In genomic region chr2:218908721-218909619, GRCh38 we compare ENCODE assay signal across 8 cellular contexts. TPM values are rescaled to one million over a fixed set of nuclear protein-coding genes. Genes with fewer than 3 reads are reported as not detected.
DNase-seq lines count a peak whose midpoint lies in the region; ATAC-seq, FAIRE-seq and TF ChIP-seq lines count a peak whose summit lies in the region.

No MANE protein-coding gene starts in this region.

- TF ChIP-seq RAD21 in K562 (CRISPR knock-in tag; conservative IDR thresholded peaks at IDR 0.05 in 1 of 2, IDR thresholded peaks at IDR 0.05 in 1 of 2): no peak; a peak in 1 of 4 replicates

- H3K4me1 ChIP-seq in K562 (replicated peaks in 1 of 2; ENCODE audit: control insufficient read depth in 2 of 2, insufficient read depth in 2 of 2, low read length in 2 of 2) (peaks cover 10 to 11% of the 10 kb centered on the region in 2 experiments; a peak in 3 of 5 replicates), iPS-15b (ENCODE audit: control insufficient read depth, insufficient read depth, low read length) (peaks cover 3% of the 10 kb centered on the region), gastrocnemius medialis (peaks cover 9% of the 10 kb centered on the region in 2 donors)

- TF ChIP-seq CTCF in K562 (IDR thresholded peaks at IDR 0.05 in 2 of 3, conservative IDR thresholded peaks at IDR 0.05 in 1 of 3; ENCODE audit: insufficient read depth in 2 of 3, low read depth in 1 of 3, low read length in 3 of 3) (peak in 1 of 3 experiments; percentile 31; a peak in 2 of 6 replicates), gastrocnemius medialis (IDR thresholded peaks at IDR 0.05 in 4 of 5, conservative IDR thresholded peaks at IDR 0.05 in 1 of 5) (no peak)

- intact Hi-C loops in K562 (cut with micrococcal nuclease) (loop anchor here (5.0 kb wide), 1 partner anchor 53 kb away; no protein-coding TSS in a partner anchor), gastrocnemius medialis (cut with DNase I; ENCODE audit: low total_unique reads) (no loop called here)

- H3K27ac ChIP-seq in K562 (ENCODE audit: extremely low read depth, low read depth, low read length) (peak overlapping the region; percentile 89), gastrocnemius medialis (no peak overlapping the region)

- H3K4me3 ChIP-seq in K562: peak overlapping the region; percentile 65
- peak overlapping the region; percentile 81 for H3K4me3 ChIP-seq in iPS-15b (ENCODE audit: low read depth, low read length)
- H3K4me3 ChIP-seq in gastrocnemius medialis: peak overlapping the region; percentile 55 to 67 (median 65)

- H3K4me2 ChIP-seq in K562 (ENCODE audit: insufficient read depth, low read length): peak overlapping the region; percentile 76

- CTCF ChIA-PET in K562 (lab: Yijun Ruan, JAX; ENCODE audit: low intra/inter-chr PET ratio): interaction anchor here (0.7 to 0.8 kb wide), 2 partner anchors 30 to 385 kb away, joined by 3 read pairs; no protein-coding TSS in a partner anchor

- TF ChIP-seq POLR2A in GM12892 (IDR thresholded peaks at IDR 0.05; ENCODE audit: low read depth, low read length): peak; percentile 73
- TF ChIP-seq POLR2A in K562 (conservative IDR thresholded peaks at IDR 0.05): peak; percentile 88
- no peak for TF ChIP-seq POLR2A in gastrocnemius medialis (IDR thresholded peaks at IDR 0.05)

- peak; percentile 79 for DNase-seq in GM12892 (ENCODE audit: insufficient read length)
- peak; percentile 71 to 76 for DNase-seq in NCI-H187 (lab: John Stamatoyannopoulos, UW)
- peak; percentile 86 for DNase-seq in T-helper 9 cell
- DNase-seq in K562 (ENCODE audit: extremely low read depth in 1 of 4, low spot score in 3 of 4): peak; percentile 86 to 94 (median 87)
- peak; percentile 61 to 78 for DNase-seq in gastrocnemius medialis
- no peak for DNase-seq in HK-2 (ENCODE audit: unreplicated experiment)

- peak overlapping the region; percentile 77 to 92 for H3K9ac ChIP-seq in K562 (ENCODE audit: insufficient read depth in 1 of 2, low read depth in 2 of 2, low read length in 2 of 2)
- H3K9ac ChIP-seq in iPS-15b (ENCODE audit: low read depth, low read length): peak overlapping the region; percentile 77

- in situ Hi-C loops in K562 (cut with MboI) (no loop called here), gastrocnemius medialis (cut with MboI; ENCODE audit: low sequenced_read_pairs in 4 of 4) (no loop called here)

- POLR2A ChIA-PET in K562 (lab: Yijun Ruan, JAX): interaction anchor here (0.5 to 1.5 kb wide), 4 partner anchors 9 to 687 kb away, joined by 3 to 5 read pairs (median 4); no protein-coding TSS in a partner anchor

- H4K20me1 ChIP-seq in K562 (replicated peaks; ENCODE audit: control insufficient read depth, insufficient read depth, low read length): no peaks in the 10 kb centered on the region

- FAIRE-seq in GM12892 (lab: Jason Lieb, UNC) (peak; percentile 98), K562 (lab: Jason Lieb, UNC) (peak; percentile 85)

- peak; percentile 92 for ATAC-seq in HG02840 (IDR thresholded peaks at IDR 0.05; ENCODE audit: low FRiP score, unreplicated experiment)
- ATAC-seq in K562: peak; percentile 96
- peak; percentile 95 for ATAC-seq in gastrocnemius medialis

- H3K27me3 ChIP-seq in K562 (ENCODE audit: control insufficient read depth in 2 of 2, insufficient read depth in 2 of 2, low read length in 2 of 2) (peaks cover 7 to 13% of the 10 kb centered on the region in 2 experiments; a peak in 4 of 5 replicates), iPS-15b (ENCODE audit: control insufficient read depth, insufficient read depth, low read length) (peaks cover 37% of the 10 kb centered on the region), gastrocnemius medialis (peaks cover 0 to 3% (median 0%) of the 10 kb centered on the region in 3 donors)

- H3K9me3 ChIP-seq in K562 (replicated peaks; ENCODE audit: control insufficient read depth, insufficient read depth, low read depth, low read length) (no peaks in the 10 kb centered on the region), iPS-15b (ENCODE audit: control insufficient read depth, insufficient read depth, low read length) (no peaks in the 10 kb centered on the region), gastrocnemius medialis (no peaks in the 10 kb centered on the region)

- under 1% methylated on average over 43 of the region's 58 CpGs for WGBS in K562 (ENCODE audit: insufficient coverage, low coverage, missing lambda C conversion rate)

- TSS peak; percentile 93 for BruUV-seq in K562 (replicated peaks; lab: Mats Ljungman, UMichigan)

- peaks cover 14% of the 10 kb centered on the region; the same call in 2 of the 3 replicates for H3K79me2 ChIP-seq in K562 (ENCODE audit: control insufficient read depth, insufficient read depth, low read length)

- H3K36me3 ChIP-seq in K562 (ENCODE audit: control insufficient read depth, insufficient read depth, low read length): no peaks in the 10 kb centered on the region
- H3K36me3 ChIP-seq in iPS-15b (ENCODE audit: control insufficient read depth, insufficient read depth, low read length): no peaks in the 10 kb centered on the region
- no peaks in the 10 kb centered on the region for H3K36me3 ChIP-seq in gastrocnemius medialis

- H3K9me1 ChIP-seq in K562 (ENCODE audit: control insufficient read depth, insufficient read depth, low read length): no peaks in the 10 kb centered on the region

- TF ChIP-seq EP300 in K562 (IDR thresholded peaks at IDR 0.05; ENCODE audit: low read length): no peak

- H2AFZ ChIP-seq in K562 (ENCODE audit: low read depth, low read length): peak overlapping the region; percentile 100

TF ChIP-seq in K562, 482 proteins besides CTCF, POLR2A, EP300 and RAD21 (continues in another document):
- TF ChIP-seq NFE2 (IDR thresholded peaks at IDR 0.05; ENCODE audit: low read depth) (no peak), LCOR (CRISPR knock-in tag; IDR thresholded peaks at IDR 0.05) (peak; percentile 75), PYGO2 (tag; IDR thresholded peaks at IDR 0.05) (no peak), ZNF124 (CRISPR knock-in tag; IDR thresholded peaks at IDR 0.05) (no peak)

RNA-seq across cellular contexts. Expression of gene WNT10A, which starts 28.3 kb away (rescaled TPM):
- 34.9 TPM for polyA plus RNA-seq in GM12892 (2012; ENCODE audit: missing spikeins)
- total RNA-seq in K562 (2011; cell fraction: chromatin; rRNA removed; ENCODE audit: low replicate concordance): not detected in 2 replicates
- not detected in 2 replicates for total RNA-seq in K562 (2011; cell fraction: nucleolus; rRNA removed)
- not detected in 2 replicates for total RNA-seq in K562 (2011; cell fraction: nucleoplasm; rRNA removed)
- total RNA-seq in K562 (2014; rRNA removed) (not detected in 2 replicates), K562 (2014; rRNA removed; fragmentation: Illumina TruSeq; extraction: Trizol) (not detected in 2 replicates), K562 (2015; rRNA removed; fragmentation: Illumina TruSeq; extraction: Trizol) (not detected in 2 replicates), K562 (2021) (not detected in 2 replicates), gastrocnemius medialis (not detected)
- polyA plus RNA-seq in K562 (2011; rRNA removed) (not detected in 2 replicates), K562 (2014; fragmentation: Illumina TruSeq; extraction: Trizol) (not detected in 2 replicates), K562 (2014; fragmentation: Nextera tagmentation; extraction: Ambion mirVana) (not detected), K562 (2014; rRNA removed) (not detected in 2 replicates)
- not detected in 2 replicates for polyA plus RNA-seq in K562 (2011; cell fraction: cytosol; rRNA removed)
- not detected in 2 replicates for polyA plus RNA-seq in K562 (2011; cell fraction: nucleus; rRNA removed)
- not detected in 2 replicates for polyA plus RNA-seq in K562 (2012)
- not detected in 2 replicates for polyA minus RNA-seq in K562 (2011; rRNA and poly(A)+ RNA removed)
- not detected in 2 replicates for polyA minus RNA-seq in K562 (2011; cell fraction: cytosol; rRNA and poly(A)+ RNA removed)
- not detected in 2 replicates for polyA minus RNA-seq in K562 (2011; cell fraction: nucleus; rRNA and poly(A)+ RNA removed)

RNA-seq across cellular contexts. Expression of gene WNT6, which starts 49.4 kb away (rescaled TPM):
- polyA plus RNA-seq in GM12892 (2012; ENCODE audit: missing spikeins): not detected
- total RNA-seq in K562 (2011; cell fraction: chromatin; rRNA removed; ENCODE audit: low replicate concordance): not detected in 2 replicates
- total RNA-seq in K562 (2011; cell fraction: nucleolus; rRNA removed): not detected in 2 replicates
- total RNA-seq in K562 (2011; cell fraction: nucleoplasm; rRNA removed): not detected in 2 replicates
- total RNA-seq in K562 (2014; rRNA removed) (not detected in 2 replicates), K562 (2014; rRNA removed; fragmentation: Illumina TruSeq; extraction: Trizol) (not detected in 2 replicates), K562 (2015; rRNA removed; fragmentation: Illumina TruSeq; extraction: Trizol) (not detected in 2 replicates), K562 (2021) (not detected in 2 replicates), gastrocnemius medialis (1 to 10 TPM in 2 of 4 donors, under 1 TPM in 2; 0.36 to 3.9 (median 2.1) TPM)
- polyA plus RNA-seq in K562 (2011; rRNA removed) (not detected in 2 replicates), K562 (2014; fragmentation: Illumina TruSeq; extraction: Trizol) (not detected in 2 replicates), K562 (2014; fragmentation: Nextera tagmentation; extraction: Ambion mirVana) (not detected), K562 (2014; rRNA removed) (not detected in 2 replicates)
- not detected in 2 replicates for polyA plus RNA-seq in K562 (2011; cell fraction: cytosol; rRNA removed)
- not detected in 2 replicates for polyA plus RNA-seq in K562 (2011; cell fraction: nucleus; rRNA removed)
- not detected in 2 replicates for polyA plus RNA-seq in K562 (2012)
- not detected in 2 replicates for polyA minus RNA-seq in K562 (2011; rRNA and poly(A)+ RNA removed)
- not detected in 2 replicates for polyA minus RNA-seq in K562 (2011; cell fraction: cytosol; rRNA and poly(A)+ RNA removed)
- polyA minus RNA-seq in K562 (2011; cell fraction: nucleus; rRNA and poly(A)+ RNA removed): not detected in 2 replicates

RNA-seq across cellular contexts. Expression of gene CDK5R2, which starts 50.5 kb away (rescaled TPM):
- polyA plus RNA-seq in GM12892 (2012; ENCODE audit: missing spikeins): not detected
- 0.12 TPM in 1 of 2 replicates, not detected in the other for total RNA-seq in K562 (2011; cell fraction: chromatin; rRNA removed; ENCODE audit: low replicate concordance)
- total RNA-seq in K562 (2011; cell fraction: nucleolus; rRNA removed): not detected in 2 replicates
- total RNA-seq in K562 (2011; cell fraction: nucleoplasm; rRNA removed): 0.22 and 0.38 TPM in 2 replicates
- total RNA-seq in K562 (2014; rRNA removed) (not detected in 2 replicates), K562 (2014; rRNA removed; fragmentation: Illumina TruSeq; extraction: Trizol) (not detected in 2 replicates), K562 (2015; rRNA removed; fragmentation: Illumina TruSeq; extraction: Trizol) (not detected in 2 replicates), K562 (2021) (0.09 TPM in 1 of 2 replicates, not detected in the other), gastrocnemius medialis (not detected)
- polyA plus RNA-seq in K562 (2011; rRNA removed) (not detected in 2 replicates), K562 (2014; fragmentation: Illumina TruSeq; extraction: Trizol) (not detected in 2 replicates), K562 (2014; fragmentation: Nextera tagmentation; extraction: Ambion mirVana) (not detected), K562 (2014; rRNA removed) (not detected in 2 replicates)
- polyA plus RNA-seq in K562 (2011; cell fraction: cytosol; rRNA removed): 0.03 and 0.04 TPM in 2 replicates
- polyA plus RNA-seq in K562 (2011; cell fraction: nucleus; rRNA removed): 0.08 and 0.17 TPM in 2 replicates
- 0.03 and 0.08 TPM in 2 replicates for polyA plus RNA-seq in K562 (2012)
- 0.09 and 0.11 TPM in 2 replicates for polyA minus RNA-seq in K562 (2011; rRNA and poly(A)+ RNA removed)
- not detected in 2 replicates for polyA minus RNA-seq in K562 (2011; cell fraction: cytosol; rRNA and poly(A)+ RNA removed)
- 0.13 and 0.22 TPM in 2 replicates for polyA minus RNA-seq in K562 (2011; cell fraction: nucleus; rRNA and poly(A)+ RNA removed)

Comparison
In these comparisons a context has a peak if more than half of its experiments do, and no peak if none do; other contexts are left out.
1. POLR2A ChIP-seq: peak in GM12892 (single experiment) and K562 (single experiment); none in gastrocnemius medialis (0 of 2).
2. Peak in every context shown above with its lines, with median percentiles within 50 percentile points of each other: ATAC-seq and H3K4me3 ChIP-seq.